In the genomic region with DNA sequence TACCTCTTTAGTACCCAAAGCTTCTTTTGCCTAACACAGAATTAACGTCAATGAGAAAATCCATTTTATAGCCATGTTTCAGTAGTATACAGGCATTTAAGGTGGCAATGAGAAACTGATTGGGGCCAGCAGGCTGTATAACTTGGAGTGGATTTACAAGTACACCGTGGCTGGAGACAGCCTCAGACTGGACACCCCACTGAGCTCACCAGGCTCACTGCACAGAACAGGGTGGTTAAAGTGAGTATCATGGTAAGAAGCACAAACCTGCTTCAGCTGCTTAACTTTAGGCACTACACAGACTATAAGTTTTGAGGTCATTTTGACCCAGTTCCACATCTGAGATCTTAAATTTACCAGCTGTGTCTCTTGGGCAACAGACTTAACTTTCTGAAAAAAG, we compare ENCODE assay signal across 21 cellular contexts. TPM values are rescaled to one million over a fixed set of nuclear protein-coding genes. Genes with fewer than 3 reads are reported as not detected.
"Had no signal": no experiment of that assay in that cellular context is flagged by ENCODE, and none has a peak within 500 bp of the region (broad histone marks: within the 10 kb centered on the region; RNA-seq: fewer than 3 reads in every experiment).

No MANE protein-coding gene starts in this region.

- H3K27ac ChIP-seq: epithelial cell of prostate, heart left ventricle, neural progenitor cell, right lobe of liver, stomach, thyroid gland, VCaP had no signal

- H3K27ac Mint-ChIP-seq: activated CD4-positive, alpha-beta memory T cell treated with anti-CD3 and anti-CD28 coated beads, Interleukin-2, amount 10 ng/mL, durations not matched to agents 7 days and 5 days; activated naive CD8-positive, alpha-beta T cell; immature natural killer cell had no signal

- H3K27me3 ChIP-seq: heart left ventricle, neural progenitor cell, right lobe of liver, stomach, thyroid gland had no signal

- H3K9ac ChIP-seq: neural progenitor cell had no signal

- H3K27me3 Mint-ChIP-seq: activated CD4-positive, alpha-beta memory T cell treated with anti-CD3 and anti-CD28 coated beads, Interleukin-2, amount 10 ng/mL, durations not matched to agents 7 days and 5 days; activated naive CD8-positive, alpha-beta T cell; naive B cell had no signal

- H3K4me3 ChIP-seq: heart left ventricle, lung, neural progenitor cell, right lobe of liver, stomach, thyroid gland had no signal

- H3K4me3 Mint-ChIP-seq: activated CD4-positive, alpha-beta memory T cell treated with anti-CD3 and anti-CD28 coated beads, Interleukin-2, amount 10 ng/mL, durations not matched to agents 7 days and 5 days; activated naive CD8-positive, alpha-beta T cell; immature natural killer cell; naive B cell; neural progenitor cell had no signal

- DNase-seq: activated CD4-positive, alpha-beta memory T cell treated with anti-CD3 and anti-CD28 coated beads, Interleukin-2, amount 10 ng/mL, durations not matched to agents 7 days and 5 days; activated gamma-delta T cell; activated T-cell treated with anti-CD3 and anti-CD28 coated beads, Interleukin-2, amount 50 U/mL, for 48 hours; cerebellar nuclear complex; dermis blood vessel endothelial cell; heart left ventricle; immature natural killer cell; left cardiac atrium; naive B cell; right lobe of liver; stomach; T-helper 1 cell had no signal

- H3K9me3 ChIP-seq: heart left ventricle, right lobe of liver, stomach, thyroid gland had no signal

- H3K9me3 Mint-ChIP-seq: activated CD4-positive, alpha-beta memory T cell treated with anti-CD3 and anti-CD28 coated beads, Interleukin-2, amount 10 ng/mL, durations not matched to agents 7 days and 5 days; immature natural killer cell; naive B cell; neural progenitor cell had no signal

- H2AFZ ChIP-seq: neural progenitor cell had no signal

- H3K4me1 ChIP-seq: neural progenitor cell had no signal

- H3K4me2 ChIP-seq: neural progenitor cell had no signal

RNA-seq across cellular contexts. Expression of gene GPR15, which starts 52.8 kb away (rescaled TPM):
- total RNA-seq: dermis blood vessel endothelial cell, frontal cortex, heart left ventricle, osteocyte, pulmonary artery endothelial cell, right lobe of liver, stomach, thyroid gland had no signal
